In genomic region chr11:69575296-69576068, GRCh38 we compare ENCODE assay signal across 23 cellular contexts.
"Had no signal": no experiment of that assay in that cellular context is flagged by ENCODE, and none has a peak within 500 bp of the region (broad histone marks: within the 10 kb centered on the region; RNA-seq: fewer than 3 reads in every experiment).

No MANE protein-coding gene starts in this region.

- ATAC-seq: effector memory CD8-positive, alpha-beta T cell; gastroesophageal sphincter; stimulated activated memory B cell treated with anti-CD40 and anti-IgM and Interleukin-4, amounts not matched to agents 10 μg/mL and 1 μg/mL and 100 μg/mL, for 72 hours had no signal

- H3K36me3 Mint-ChIP-seq: natural killer cell treated with Interleukin-12 subunit alpha and Interleukin-12 subunit beta and Interleukin-15 and Interleukin-18, amount 100 ng/mL, for 72 hours; stimulated activated memory B cell treated with anti-CD40 and anti-IgM and Interleukin-4, amounts not matched to agents 10 μg/mL and 1 μg/mL and 100 μg/mL, for 72 hours had no signal

- FAIRE-seq: keratinocyte had no signal

- H3K9me3 ChIP-seq: esophagus squamous epithelium, gastroesophageal sphincter, left ventricle myocardium inferior, lower lobe of right lung, tibial artery, upper lobe of left lung, vagina had no signal

- H3K4me3 ChIP-seq: esophagus squamous epithelium, gastroesophageal sphincter, left ventricle myocardium inferior, lower lobe of right lung, smooth muscle cell, tibial artery, upper lobe of left lung, vagina had no signal

- H3K36me3 ChIP-seq: esophagus squamous epithelium, gastroesophageal sphincter, left ventricle myocardium inferior, lower lobe of right lung, tibial artery, upper lobe of left lung, vagina had no signal

- H3K4me1 Mint-ChIP-seq: stimulated activated memory B cell treated with anti-CD40 and anti-IgM and Interleukin-4, amounts not matched to agents 10 μg/mL and 1 μg/mL and 100 μg/mL, for 72 hours had no signal

- H3K4me3 Mint-ChIP-seq: effector memory CD8-positive, alpha-beta T cell; natural killer cell treated with Interleukin-12 subunit alpha and Interleukin-12 subunit beta and Interleukin-15 and Interleukin-18, amount 100 ng/mL, for 72 hours; stimulated activated memory B cell treated with anti-CD40 and anti-IgM and Interleukin-4, amounts not matched to agents 10 μg/mL and 1 μg/mL and 100 μg/mL, for 72 hours; stimulated activated naive CD8-positive, alpha-beta T cell treated with anti-CD3 and anti-CD28 coated beads, Interleukin-15, Interleukin-2, amounts not matched to agents 100 ng/mL and 50 ng/mL, for 24 hours had no signal

- H3K9me3 Mint-ChIP-seq: effector memory CD8-positive, alpha-beta T cell; natural killer cell treated with Interleukin-12 subunit alpha and Interleukin-12 subunit beta and Interleukin-15 and Interleukin-18, amount 100 ng/mL, for 72 hours; stimulated activated memory B cell treated with anti-CD40 and anti-IgM and Interleukin-4, amounts not matched to agents 10 μg/mL and 1 μg/mL and 100 μg/mL, for 72 hours; stimulated activated naive CD8-positive, alpha-beta T cell treated with anti-CD3 and anti-CD28 coated beads, Interleukin-15, Interleukin-2, amounts not matched to agents 100 ng/mL and 50 ng/mL, for 24 hours had no signal

- H3K27ac ChIP-seq: epithelial cell of prostate, esophagus squamous epithelium, gastroesophageal sphincter, left ventricle myocardium inferior, lower lobe of right lung, tibial artery, upper lobe of left lung, vagina had no signal

- H3K4me2 ChIP-seq: smooth muscle cell had no signal

- DNase-seq: cortex of kidney; effector memory CD8-positive, alpha-beta T cell; esophagus squamous epithelium; foreskin fibroblast; glutamatergic neuron; left cardiac atrium; left ventricle myocardium inferior; lower lobe of right lung; mesenchymal stem cell; midbrain; right cardiac atrium; stimulated activated CD4-positive, alpha-beta T cell treated with anti-CD3 and anti-CD28 coated beads, Interleukin-4, amount 100 ng/mL, for 1 hour; stimulated activated CD8-positive, alpha-beta memory T cell treated with anti-CD3 and anti-CD28 coated beads, Interleukin-4, amount 100 ng/mL, for 48 hours; tibial artery had no signal

- H3K4me1 ChIP-seq: esophagus squamous epithelium, gastroesophageal sphincter, lower lobe of right lung, tibial artery, upper lobe of left lung, vagina had no signal

- H3K27ac Mint-ChIP-seq: effector memory CD8-positive, alpha-beta T cell; natural killer cell treated with Interleukin-12 subunit alpha and Interleukin-12 subunit beta and Interleukin-15 and Interleukin-18, amount 100 ng/mL, for 72 hours; stimulated activated memory B cell treated with anti-CD40 and anti-IgM and Interleukin-4, amounts not matched to agents 10 μg/mL and 1 μg/mL and 100 μg/mL, for 72 hours; stimulated activated naive CD8-positive, alpha-beta T cell treated with anti-CD3 and anti-CD28 coated beads, Interleukin-15, Interleukin-2, amounts not matched to agents 100 ng/mL and 50 ng/mL, for 24 hours had no signal

- H3K27me3 ChIP-seq: upper lobe of left lung, vagina had no signal
